In genomic region chr1:3624194-3625136, GRCh38 we compare ENCODE assay signal across 8 cellular contexts. TPM values are rescaled to one million over a fixed set of nuclear protein-coding genes. Genes with fewer than 3 reads are reported as not detected.
DNase-seq lines count a peak whose midpoint lies in the region; ATAC-seq and TF ChIP-seq lines count a peak whose summit lies in the region.

TSS of gene TPRG1L (plus strand) at chr1:3625015. CDS start at chr1:3625073, 58 bp downstream.

- H3K4me1 ChIP-seq in ACC112 (ENCODE audit: control insufficient read depth, insufficient read depth, low read length, unreplicated experiment): peaks cover 14% of the 10 kb centered on the region
- peaks cover 24 to 28% (median 28%) of the 10 kb centered on the region in 3 donors for H3K4me1 ChIP-seq in skeletal muscle tissue (ENCODE audit: control insufficient read depth in 3 of 3, insufficient read depth in 3 of 3, low read length in 3 of 3)

- ATAC-seq in GM18870 (IDR thresholded peaks at IDR 0.05; ENCODE audit: unreplicated experiment): peak; percentile 78
- ATAC-seq in HG03108 (IDR thresholded peaks at IDR 0.05; ENCODE audit: unreplicated experiment): peak; percentile 92

- H3K79me2 ChIP-seq in ACC112 (ENCODE audit: control insufficient read depth, insufficient read depth, low read length, unreplicated experiment): no peaks in the 10 kb centered on the region

- H3K27me3 ChIP-seq in ACC112 (ENCODE audit: insufficient read depth, low read length) (no peaks in the 10 kb centered on the region), skeletal muscle tissue (ENCODE audit: control insufficient read depth in 3 of 3, insufficient read depth in 3 of 3, low read length in 3 of 3) (no peaks in the 10 kb centered on the region)

- peak within 1 kb of the TSS; percentile 98 for H2AFZ ChIP-seq in ACC112 (ENCODE audit: low read length, unreplicated experiment)

- H3K36me3 ChIP-seq in ACC112 (ENCODE audit: insufficient read depth, low read length) (0 out of 2 replicates have a peak, but pooled peaks cover 4% of the 10 kb centered on the region), skeletal muscle tissue (ENCODE audit: control insufficient read depth in 3 of 3, insufficient read depth in 3 of 3, low read length in 3 of 3) (peaks cover 22 to 23% (median 23%) of the 10 kb centered on the region in 3 donors)

- H3K27ac ChIP-seq in ACC112 (ENCODE audit: low read depth, low read length) (no peak within 1 kb of the TSS), VCaP (peak within 1 kb of the TSS; percentile 86), skeletal muscle tissue (ENCODE audit: low read depth, low read length) (peak within 1 kb of the TSS; percentile 47)

- H3K9ac ChIP-seq in skeletal muscle tissue (ENCODE audit: low read depth in 1 of 3, low read length in 3 of 3): peak within 1 kb of the TSS; percentile 79 to 92 (median 87)

- DNase-seq in NCI-H2196 treated with DMSO at 0.1 percent for 48 hours (lab: John Stamatoyannopoulos, UW; ENCODE audit: unreplicated experiment) (peak; percentile 95), T47D (ENCODE audit: low read depth in 1 of 2, low spot score in 1 of 2) (peak; percentile 95 to 99)

- no peak for TF ChIP-seq CTCF in VCaP (conservative IDR thresholded peaks at IDR 0.05)

- H3K9me3 ChIP-seq in iPS-18c (ENCODE audit: control insufficient read depth, insufficient read depth, low read length): no peaks in the 10 kb centered on the region
- no peaks in the 10 kb centered on the region for H3K9me3 ChIP-seq in skeletal muscle tissue (ENCODE audit: control insufficient read depth in 3 of 3, low read length in 3 of 3)

- in situ Hi-C loops in T47D (cut with HindIII; ENCODE audit: low pct_unique_long_range_greater_than_20kb, low sequenced_read_pairs): no loop called here

- peak within 1 kb of the TSS; percentile 99 for H3K4me3 ChIP-seq in ACC112 (ENCODE audit: low read depth, low read length)
- peak within 1 kb of the TSS; percentile 94 for H3K4me3 ChIP-seq in iPS-18c (ENCODE audit: insufficient read depth, low read depth, low read length)
- peak within 1 kb of the TSS; percentile 78 to 96 (median 91) for H3K4me3 ChIP-seq in skeletal muscle tissue (ENCODE audit: low read length in 3 of 3)

RNA-seq across cellular contexts. Expression of gene TPRG1L, which starts in this region (rescaled TPM):
- 17.2 TPM for total RNA-seq in skeletal muscle tissue
